8 cellular contexts compared by ENCODE assay signal in genomic region chr1:31239653-31240241, GRCh38. TPM values are rescaled to one million over a fixed set of nuclear protein-coding genes. Genes with fewer than 3 reads are reported as not detected.
A peak's percentile ranks its signal among the peaks of the same experiment; 100 is the strongest.
DNase-seq lines count a peak whose midpoint lies in the region; ATAC-seq and TF ChIP-seq lines count a peak whose summit lies in the region.

Gene NKAIN1, minus strand, starts transcription at chr1:31239887. Its CDS starts 340 bp downstream, at chr1:31239547.

- H3K27ac Mint-ChIP-seq in T-helper 1 cell treated with Interleukin-12 subunit alpha and Interleukin-12 subunit beta and Interleukin-4 antibody, amounts not matched to agents 30 μg/mL and 1 μg/mL, for 36 hours, result no peak within 1 kb of the TSS
- peak within 1 kb of the TSS; percentile 94 for H3K27ac Mint-ChIP-seq in neural crest cell (ENCODE audit: unreplicated experiment)

- ATAC-seq in esophagus mucosa (peak; percentile 36), GM21723 (IDR thresholded peaks at IDR 0.05; ENCODE audit: unreplicated experiment) (no peak)

- peaks cover 60% of the 10 kb centered on the region for H3K27me3 Mint-ChIP-seq in T-helper 1 cell treated with Interleukin-12 subunit alpha and Interleukin-12 subunit beta and Interleukin-4 antibody, amounts not matched to agents 30 μg/mL and 1 μg/mL, for 36 hours (ENCODE audit: low read depth)
- H3K27me3 Mint-ChIP-seq in neural crest cell (ENCODE audit: low read depth), result no peaks in the 10 kb centered on the region

- H3K36me3 Mint-ChIP-seq in T-helper 1 cell treated with Interleukin-12 subunit alpha and Interleukin-12 subunit beta and Interleukin-4 antibody, amounts not matched to agents 30 μg/mL and 1 μg/mL, for 36 hours (ENCODE audit: low read depth), result peaks cover 2% of the 10 kb centered on the region
- H3K36me3 Mint-ChIP-seq in neural crest cell (ENCODE audit: low read depth), result no peaks in the 10 kb centered on the region

- H3K4me1 Mint-ChIP-seq in T-helper 1 cell treated with Interleukin-12 subunit alpha and Interleukin-12 subunit beta and Interleukin-4 antibody, amounts not matched to agents 30 μg/mL and 1 μg/mL, for 36 hours (ENCODE audit: low read depth), result peaks cover 12% of the 10 kb centered on the region
- H3K4me1 Mint-ChIP-seq in neural crest cell, result peaks cover 37% of the 10 kb centered on the region

- no peak for TF ChIP-seq CTCF in neural crest cell (conservative IDR thresholded peaks at IDR 0.05)

- DNase-seq in T-helper 1 cell, result no peak
- DNase-seq in RPMI8226, result peak; percentile 32
- peak; percentile 59 for DNase-seq in neural crest cell (ENCODE audit: low read depth, low spot score)
- DNase-seq in activated effector memory CD4-positive, alpha-beta T cell treated with anti-CD3 and anti-CD28 coated beads, Interleukin-2, amount 50 U/mL, for 16 hours, result no peak
- no peak for DNase-seq in stimulated activated CD4-positive, alpha-beta T cell treated with anti-CD3 and anti-CD28 coated beads, Interleukin-2, amount 100 ng/mL, for 48 hours

- no peaks in the 10 kb centered on the region for H3K9me3 Mint-ChIP-seq in T-helper 1 cell treated with Interleukin-12 subunit alpha and Interleukin-12 subunit beta and Interleukin-4 antibody, amounts not matched to agents 30 μg/mL and 1 μg/mL, for 36 hours
- H3K9me3 Mint-ChIP-seq in neural crest cell, result no peaks in the 10 kb centered on the region

- H3K4me3 Mint-ChIP-seq in T-helper 1 cell treated with Interleukin-12 subunit alpha and Interleukin-12 subunit beta and Interleukin-4 antibody, amounts not matched to agents 30 μg/mL and 1 μg/mL, for 36 hours, result peak within 1 kb of the TSS; percentile 52
- H3K4me3 Mint-ChIP-seq in neural crest cell, result peak within 1 kb of the TSS; percentile 92

RNA-seq across cellular contexts. Expression of gene NKAIN1, which starts in this region (rescaled TPM):
- total RNA-seq in esophagus mucosa, result 0.92 TPM
- total RNA-seq in neural crest cell, result 73.2 and 79.7 TPM in 2 replicates

Comparison
In these comparisons a context has a peak if more than half of its experiments do, and no peak if none do; other contexts are left out.
1. RNA of gene NKAIN1 (total RNA-seq): 73.2 to 79.7 TPM in neural crest cell; 0.92 TPM in esophagus mucosa (single experiment); every median in the first group is over 10 times any median in the second.
2. Peak in ATAC-seq in esophagus mucosa; RNA of the gene not detected or under 1 TPM.
3. DNase-seq: peak in RPMI8226 (single experiment) and neural crest cell (single experiment); none in T-helper 1 cell (0 of 5), activated effector memory CD4-positive, alpha-beta T cell treated with anti-CD3 and anti-CD28 coated beads, Interleukin-2, amount 50 U/mL, for 16 hours (single experiment) and stimulated activated CD4-positive, alpha-beta T cell treated with anti-CD3 and anti-CD28 coated beads, Interleukin-2, amount 100 ng/mL, for 48 hours (0 of 2).